8 cellular contexts compared by ENCODE assay signal in genomic region chr14:96502621-96503251, GRCh38. TPM values are rescaled to one million over a fixed set of nuclear protein-coding genes. Genes with fewer than 3 reads are reported as not detected.
A peak's percentile ranks its signal among the peaks of the same experiment; 100 is the strongest.
DNase-seq lines count a peak whose midpoint lies in the region; ATAC-seq and TF ChIP-seq lines count a peak whose summit lies in the region.

No MANE protein-coding gene starts in this region.

- H3K9me3 ChIP-seq in left lung: no peaks in the 10 kb centered on the region

- peak overlapping the region; percentile 97 for H3K4me3 Mint-ChIP-seq in dendritic cell treated with granulocyte-macrophage colony-stimulating factor and Interleukin-4, amounts not matched to agents 40 ng/mL and 50 ng/mL, for 4 days

- peak; percentile 30 for ATAC-seq in GM19452 (IDR thresholded peaks at IDR 0.05; ENCODE audit: unreplicated experiment)
- ATAC-seq in HG03520 (IDR thresholded peaks at IDR 0.05; ENCODE audit: unreplicated experiment): peak; percentile 26
- ATAC-seq in left lung: peak; percentile 75

- no peaks in the 10 kb centered on the region for H3K36me3 ChIP-seq in left lung

- H3K4me3 ChIP-seq in left lung: peak overlapping the region; percentile 89 to 94

- H3K36me3 Mint-ChIP-seq in dendritic cell treated with granulocyte-macrophage colony-stimulating factor and Interleukin-4, amounts not matched to agents 40 ng/mL and 50 ng/mL, for 4 days (ENCODE audit: low read depth): peaks cover 41% of the 10 kb centered on the region

- intact Hi-C loops in dendritic cell treated with granulocyte-macrophage colony-stimulating factor and Interleukin-4, amounts not matched to agents 40 ng/mL and 50 ng/mL, for 4 days (cut with micrococcal nuclease): loop anchor here (1.0 to 10.0 kb wide), 4 partner anchors 111 to 1348 kb away; partner anchors contain the start of genes ATG2B, DICER1, GLRX5 and GSKIP
- intact Hi-C loops in left lung (cut with DNase I): no loop called here

- peak; percentile 70 for DNase-seq in Daoy (ENCODE audit: low read depth)
- peak; percentile 53 for DNase-seq in SK-MEL-5 (ENCODE audit: low read depth, low spot score)
- peak; percentile 78 to 93 for DNase-seq in left lung
- peak; percentile 12 for DNase-seq in stimulated activated CD4-positive, alpha-beta T cell treated with anti-CD3 and anti-CD28 coated beads, Interleukin-1b, Interleukin-23, amount 100 ng/mL, for 48 hours
- no peak for DNase-seq in retina

- no peaks in the 10 kb centered on the region for H3K27me3 Mint-ChIP-seq in dendritic cell treated with granulocyte-macrophage colony-stimulating factor and Interleukin-4, amounts not matched to agents 40 ng/mL and 50 ng/mL, for 4 days

- H3K27ac ChIP-seq in left lung: peak overlapping the region; percentile 98 to 99

- no peak for TF ChIP-seq CTCF in left lung (IDR thresholded peaks at IDR 0.05)

- H3K27ac Mint-ChIP-seq in dendritic cell treated with granulocyte-macrophage colony-stimulating factor and Interleukin-4, amounts not matched to agents 40 ng/mL and 50 ng/mL, for 4 days: peak overlapping the region; percentile 97

- no peaks in the 10 kb centered on the region for H3K9me3 Mint-ChIP-seq in dendritic cell treated with granulocyte-macrophage colony-stimulating factor and Interleukin-4, amounts not matched to agents 40 ng/mL and 50 ng/mL, for 4 days

- H3K4me1 ChIP-seq in left lung: peaks cover 13 to 51% of the 10 kb centered on the region in 2 donors

- H3K4me1 Mint-ChIP-seq in dendritic cell treated with granulocyte-macrophage colony-stimulating factor and Interleukin-4, amounts not matched to agents 40 ng/mL and 50 ng/mL, for 4 days (ENCODE audit: low read depth): peaks cover 49% of the 10 kb centered on the region

- in situ Hi-C loops in SK-MEL-5 (cut with HindIII; ENCODE audit: low pct_unique_long_range_greater_than_20kb, low sequenced_read_pairs): no loop called here

- no peaks in the 10 kb centered on the region for H3K27me3 ChIP-seq in left lung

RNA-seq across cellular contexts. Expression of gene PAPOLA, which starts 0.6 kb away (rescaled TPM):
- 83.2 and 93.3 TPM in 2 replicates for total RNA-seq in Daoy (2014; rRNA removed; shearing (Covaris generic))
- 118 and 120 TPM in 2 replicates for total RNA-seq in SK-MEL-5 (2014; rRNA removed; shearing (Covaris generic))
- polyA plus RNA-seq in SK-MEL-5 (2015; cell fraction: cytosol; rRNA removed): 118 and 150 TPM in 2 replicates
- 193 and 214 TPM in 2 replicates for polyA plus RNA-seq in SK-MEL-5 (2015; cell fraction: nucleus; rRNA removed)
- total RNA-seq in left lung: 100 to 1,000 TPM; 140 to 176 TPM
